8 cellular contexts compared by ENCODE assay signal in the genomic region with DNA sequence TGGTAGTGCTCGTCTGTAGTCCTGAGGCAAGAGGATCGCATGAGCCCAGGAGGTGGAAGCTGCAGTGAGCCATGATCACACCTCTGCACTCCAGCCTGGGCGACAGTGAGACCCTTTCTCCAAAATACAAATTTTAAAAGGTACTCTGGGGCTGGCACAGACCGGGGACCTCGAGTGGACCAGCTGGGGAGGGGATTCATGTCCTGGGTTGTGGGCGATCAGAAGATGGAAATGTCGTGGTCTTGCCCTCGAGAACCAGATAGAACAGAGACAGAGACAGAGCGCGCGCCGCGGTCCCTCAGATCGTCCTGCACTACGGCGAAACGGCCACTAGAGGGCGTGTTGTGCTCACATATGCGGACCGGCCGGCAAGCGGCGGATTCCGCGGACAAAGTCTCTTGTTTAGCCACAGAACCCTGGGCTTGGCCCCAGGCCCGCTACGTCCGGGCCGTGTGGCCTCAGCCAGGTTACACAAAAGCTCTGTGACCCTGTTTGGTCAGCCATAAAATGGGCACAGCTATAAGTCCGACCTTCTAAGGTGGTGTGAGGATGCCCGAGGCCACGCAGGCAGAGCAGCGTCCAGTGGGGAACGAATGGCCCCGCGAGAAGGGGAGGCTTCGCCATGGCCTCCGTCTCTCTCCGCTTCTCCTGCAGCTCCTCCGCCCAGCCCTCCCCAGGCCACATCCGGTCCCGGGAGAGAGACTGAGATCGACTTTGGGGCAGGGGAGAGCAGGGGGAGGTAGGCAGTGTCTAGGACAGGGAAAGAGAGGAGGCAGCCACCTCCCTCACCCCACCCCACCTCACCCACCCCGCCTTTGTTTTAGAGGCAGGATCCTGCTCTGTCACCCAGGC. TPM values are rescaled to one million over a fixed set of nuclear protein-coding genes. Genes with fewer than 3 reads are reported as not detected.
DNase-seq lines count a peak whose midpoint lies in the region; ATAC-seq and TF ChIP-seq lines count a peak whose summit lies in the region.

No MANE protein-coding gene starts in this region.

- ATAC-seq in HG02642 (IDR thresholded peaks at IDR 0.05; ENCODE audit: poor library complexity, unreplicated experiment) (peak; percentile 62), GM21526 (IDR thresholded peaks at IDR 0.05; ENCODE audit: low FRiP score, unreplicated experiment) (no peak)

- H3K27ac ChIP-seq in liver (ENCODE audit: low read depth in 1 of 2, low read length in 2 of 2) = no peak overlapping the region

- H3K9ac ChIP-seq in liver (ENCODE audit: low read depth in 1 of 2, low read length in 2 of 2) = peak overlapping the region in 1 of 2 donors; percentile 28

- peak overlapping the region in 2 of 3 donors; percentile 18 to 43 for H3K4me3 ChIP-seq in liver (ENCODE audit: low read depth in 1 of 3, low read length in 3 of 3)

- TF ChIP-seq CTCF in liver (IDR thresholded peaks at IDR 0.05; ENCODE audit: low read depth, low read length, missing input control) = peak; percentile 97

- peaks cover 13% of the 10 kb centered on the region for H3K4me1 Mint-ChIP-seq in dendritic cell treated with granulocyte-macrophage colony-stimulating factor and Interleukin-4, amounts not matched to agents 40 ng/mL and 50 ng/mL, for 4 days (ENCODE audit: low read depth)

- no peaks in the 10 kb centered on the region for H3K9me3 ChIP-seq in liver (ENCODE audit: control insufficient read depth in 4 of 4, low read length in 3 of 4)

- H3K36me3 Mint-ChIP-seq in dendritic cell treated with granulocyte-macrophage colony-stimulating factor and Interleukin-4, amounts not matched to agents 40 ng/mL and 50 ng/mL, for 4 days (ENCODE audit: low read depth) = no peaks in the 10 kb centered on the region

- peaks cover 0 to 8% (median 4%) of the 10 kb centered on the region in 4 donors for H3K4me1 ChIP-seq in liver (ENCODE audit: control insufficient read depth in 4 of 4, insufficient read depth in 4 of 4, low read length in 3 of 4)

- peaks cover 0 to 9% (median 0%) of the 10 kb centered on the region in 4 donors for H3K27me3 ChIP-seq in liver (ENCODE audit: control insufficient read depth in 4 of 4, insufficient read depth in 4 of 4, low read length in 3 of 4)

- H3K4me3 Mint-ChIP-seq in dendritic cell treated with granulocyte-macrophage colony-stimulating factor and Interleukin-4, amounts not matched to agents 40 ng/mL and 50 ng/mL, for 4 days = peak overlapping the region; percentile 55

- intact Hi-C loops in dendritic cell treated with granulocyte-macrophage colony-stimulating factor and Interleukin-4, amounts not matched to agents 40 ng/mL and 50 ng/mL, for 4 days (cut with micrococcal nuclease) = loop anchor here (1.0 to 5.0 kb wide), 2 partner anchors 40 to 215 kb away; partner anchors contain the start of genes APOBR and CLN3

- no peaks in the 10 kb centered on the region for H3K9me3 Mint-ChIP-seq in dendritic cell treated with granulocyte-macrophage colony-stimulating factor and Interleukin-4, amounts not matched to agents 40 ng/mL and 50 ng/mL, for 4 days

- no peak overlapping the region for H3K27ac Mint-ChIP-seq in dendritic cell treated with granulocyte-macrophage colony-stimulating factor and Interleukin-4, amounts not matched to agents 40 ng/mL and 50 ng/mL, for 4 days

- DNase-seq in CD1c-positive myeloid dendritic cell (ENCODE audit: extremely low spot score) (peak; percentile 88), NCI-H510A treated with DMSO at 0.1 percent for 48 hours (lab: John Stamatoyannopoulos, UW) (peak; percentile 89)
- DNase-seq in activated CD4-positive, alpha-beta T cell treated with anti-CD3 and anti-CD28 coated beads, Interleukin-2, amount 50 U/mL, for 1 hour = peak; percentile 87
- peak; percentile 76 for DNase-seq in stimulated activated CD4-positive, alpha-beta T cell treated with anti-CD3 and anti-CD28 coated beads, Interleukin-2, amount 100 ng/mL, for 4 hours (ENCODE audit: low read depth)

- 4% methylated on average over 44 of the region's 44 CpGs for WGBS in liver

- no peaks in the 10 kb centered on the region for H3K36me3 ChIP-seq in liver (ENCODE audit: control insufficient read depth in 4 of 4, insufficient read depth in 3 of 4, low read depth in 1 of 4, low read length in 3 of 4)

- peaks cover 42% of the 10 kb centered on the region for H3K27me3 Mint-ChIP-seq in dendritic cell treated with granulocyte-macrophage colony-stimulating factor and Interleukin-4, amounts not matched to agents 40 ng/mL and 50 ng/mL, for 4 days

- TF ChIP-seq RAD21 in liver (IDR thresholded peaks at IDR 0.05) = peak; percentile 98 to 99

TF ChIP-seq in liver, 16 proteins besides CTCF, POLR2A, EP300 and RAD21:
- peak in 1 of 2 donors; percentile 28 for TF ChIP-seq HNF4A (conservative IDR thresholded peaks at IDR 0.05)
- peak in 1 of 2 donors; percentile 8 for TF ChIP-seq RXRA (IDR thresholded peaks at IDR 0.05)
- no peak for TF ChIP-seq NR2F2 (IDR thresholded peaks at IDR 0.05)

RNA-seq across cellular contexts. Expression of gene SBK1, which starts 14.6 kb away (rescaled TPM):
- total RNA-seq in liver = under 1 TPM; 0.05 to 0.08 TPM
- polyA plus RNA-seq in liver = under 1 TPM in 1 of 2 donors, not detected in 1; 0.07 TPM
